In genomic region chr2:224997802-224998201, GRCh38 we compare ENCODE assay signal across 18 cellular contexts. TPM values are rescaled to one million over a fixed set of nuclear protein-coding genes. Genes with fewer than 3 reads are reported as not detected.
DNase-seq lines count a peak whose midpoint lies in the region; ATAC-seq and TF ChIP-seq lines count a peak whose summit lies in the region.
"Had no signal": no experiment of that assay in that cellular context is flagged by ENCODE, and none has a peak within 500 bp of the region (broad histone marks: within the 10 kb centered on the region; RNA-seq: fewer than 3 reads in every experiment).

No MANE protein-coding gene starts in this region.

- H3K9me3 Mint-ChIP-seq in GM23338, result no peaks in the 10 kb centered on the region
- no peaks in the 10 kb centered on the region for H3K9me3 Mint-ChIP-seq in stimulated activated effector memory CD8-positive, alpha-beta T cell treated with anti-CD3 and anti-CD28 coated beads, Interleukin-12 subunit alpha, Interleukin-12 subunit beta, amount 100 ng/mL, for 72 hours

- peak; percentile 17 for DNase-seq in A673 (ENCODE audit: low spot score)
- peak; percentile 21 for DNase-seq in COLO668 (lab: John Stamatoyannopoulos, UW; ENCODE audit: unreplicated experiment)
- peak; percentile 47 for DNase-seq in adipocyte (ENCODE audit: low read depth)
- DNase-seq in mesenchymal stem cell, result peak; percentile 56
- DNase-seq in HUDEP-2 (lab: John Stamatoyannopoulos, UW; ENCODE audit: unreplicated experiment in 76 of 76), result no peak
- no peak for DNase-seq in SKM-1 treated with dmso at 0.1 percent for 144 hours (lab: John Stamatoyannopoulos, UW; ENCODE audit: unreplicated experiment)
- no peak for DNase-seq in GM23338 (ENCODE audit: low spot score)
- no peak for DNase-seq in stimulated activated effector memory CD8-positive, alpha-beta T cell treated with anti-CD3 and anti-CD28 coated beads, Interleukin-12 subunit alpha, Interleukin-12 subunit beta, amount 100 ng/mL, for 72 hours (ENCODE audit: low spot score in 2 of 2)
- DNase-seq: activated T-cell treated with anti-CD3 and anti-CD28 coated beads, Interleukin-2, amount 50 U/mL, for 1 hour; GOT3; NCI-H1105 treated with DMSO at 0.1 percent for 48 hours; NCI-H345; PC-3 had no signal

- no peak overlapping the region for H4K91ac ChIP-seq in mesenchymal stem cell (ENCODE audit: low read length)

- no peaks in the 10 kb centered on the region for H3K36me3 Mint-ChIP-seq in GM23338 (ENCODE audit: low read depth)
- peaks cover 12% of the 10 kb centered on the region for H3K36me3 Mint-ChIP-seq in stimulated activated effector memory CD8-positive, alpha-beta T cell treated with anti-CD3 and anti-CD28 coated beads, Interleukin-12 subunit alpha, Interleukin-12 subunit beta, amount 100 ng/mL, for 72 hours

- no peak overlapping the region for H3K27ac Mint-ChIP-seq in GM23338
- H3K27ac Mint-ChIP-seq in stimulated activated effector memory CD8-positive, alpha-beta T cell treated with anti-CD3 and anti-CD28 coated beads, Interleukin-12 subunit alpha, Interleukin-12 subunit beta, amount 100 ng/mL, for 72 hours, result no peak overlapping the region
- H3K27ac Mint-ChIP-seq: progenitor cell of endocrine pancreas had no signal

- H2BK5ac ChIP-seq in mesenchymal stem cell (ENCODE audit: low read depth, low read length, poor library complexity, severe bottlenecking), result no peak overlapping the region

- H3K4me1 ChIP-seq in A673 (ENCODE audit: insufficient read depth, low read length, poor library complexity, severe bottlenecking), result no peaks in the 10 kb centered on the region
- peaks cover 22% of the 10 kb centered on the region for H3K4me1 ChIP-seq in adipocyte (ENCODE audit: control insufficient read depth, insufficient read depth, low read length)
- H3K4me1 ChIP-seq in mesenchymal stem cell (ENCODE audit: control insufficient read depth, insufficient read depth, low read depth, low read length), result peaks cover 3% of the 10 kb centered on the region
- H3K4me1 ChIP-seq in GM23338 (ENCODE audit: insufficient read depth), result no peaks in the 10 kb centered on the region

- CTCF ChIA-PET in A673 (lab: Charles Lee), result no interaction called here

- no peak overlapping the region for H3K4ac ChIP-seq in mesenchymal stem cell (ENCODE audit: low read depth in 1 of 2, low read length in 2 of 2)

- no peak overlapping the region for H3K23ac ChIP-seq in mesenchymal stem cell (ENCODE audit: low read length in 2 of 2)

- no peak overlapping the region for H2AK5ac ChIP-seq in mesenchymal stem cell (ENCODE audit: low read length, severe bottlenecking)

- BruUV-seq in A673 (replicated peaks; lab: Mats Ljungman, UMichigan), result no TSS peak

- H2AFZ ChIP-seq in mesenchymal stem cell (ENCODE audit: low read depth, low read length) (no peak overlapping the region), GM23338 (no peak overlapping the region)

- ATAC-seq in GM23338, result no peak
- no peak for ATAC-seq in stimulated activated effector memory CD8-positive, alpha-beta T cell treated with anti-CD3 and anti-CD28 coated beads, Interleukin-12 subunit alpha, Interleukin-12 subunit beta, amount 100 ng/mL, for 72 hours
- ATAC-seq: activated CD4-positive, CD25-positive, alpha-beta regulatory T cell treated with anti-CD3 and anti-CD28 coated beads, Interleukin-2, amount 50 U/mL, for 24 hours; K562; PC-3 had no signal

- no peak overlapping the region for H3K18ac ChIP-seq in mesenchymal stem cell (ENCODE audit: low read depth in 1 of 2, low read length in 2 of 2)

- H3K9me2 ChIP-seq in GM23338 (ENCODE audit: insufficient read depth), result no peaks in the 10 kb centered on the region

- H3K9me3 ChIP-seq in A673 (ENCODE audit: low read depth, low read length, poor library complexity, severe bottlenecking) (no peaks in the 10 kb centered on the region), adipocyte (ENCODE audit: control insufficient read depth, low read length) (no peaks in the 10 kb centered on the region), mesenchymal stem cell (ENCODE audit: control insufficient read depth, low read length) (no peaks in the 10 kb centered on the region)
- H3K9me3 ChIP-seq: BLaER1, thoracic aorta had no signal

- H3K27me3 ChIP-seq in A673 (replicated peaks; ENCODE audit: insufficient read depth, low read depth, low read length, poor library complexity), result no peaks in the 10 kb centered on the region
- no peaks in the 10 kb centered on the region for H3K27me3 ChIP-seq in adipocyte (replicated peaks; ENCODE audit: control insufficient read depth, insufficient read depth, low read length)
- no peaks in the 10 kb centered on the region for H3K27me3 ChIP-seq in mesenchymal stem cell (ENCODE audit: control insufficient read depth in 1 of 2, insufficient read depth in 1 of 2, low read length in 2 of 2)
- H3K27me3 ChIP-seq in GM23338 (ENCODE audit: insufficient read depth), result no peaks in the 10 kb centered on the region
- H3K27me3 ChIP-seq: BLaER1 had no signal

- no peaks in the 10 kb centered on the region for H3K79me2 ChIP-seq in GM23338 (replicated peaks; ENCODE audit: insufficient read depth)

- no peaks in the 10 kb centered on the region for H3K27me3 Mint-ChIP-seq in GM23338 (ENCODE audit: insufficient read depth, low read depth, poor library complexity)

- no peak overlapping the region for H2BK15ac ChIP-seq in mesenchymal stem cell (ENCODE audit: low read depth, poor library complexity, severe bottlenecking)

- no peaks in the 10 kb centered on the region for H3F3A ChIP-seq in GM23338 (replicated peaks; ENCODE audit: low read depth)

- no peaks in the 10 kb centered on the region; the same call in 1 of the 3 replicates for H3K4me1 Mint-ChIP-seq in GM23338
- H3K4me1 Mint-ChIP-seq in stimulated activated effector memory CD8-positive, alpha-beta T cell treated with anti-CD3 and anti-CD28 coated beads, Interleukin-12 subunit alpha, Interleukin-12 subunit beta, amount 100 ng/mL, for 72 hours, result peaks cover 50% of the 10 kb centered on the region

- H3K4me3 ChIP-seq in A673 (ENCODE audit: low read depth, low read length, poor library complexity, severe bottlenecking) (no peak overlapping the region), adipocyte (ENCODE audit: low read length) (no peak overlapping the region), mesenchymal stem cell (ENCODE audit: insufficient read depth in 1 of 2, low read depth in 1 of 2, low read length in 2 of 2) (peak overlapping the region in 1 of 2 experiments; percentile 36), GM23338 (no peak overlapping the region)
- H3K4me3 ChIP-seq: BLaER1, K562, thoracic aorta had no signal

- 73% methylated on average over 8 of the region's 8 CpGs for WGBS in mesenchymal stem cell

- H3K14ac ChIP-seq in mesenchymal stem cell (ENCODE audit: low read length in 2 of 2), result no peak overlapping the region

- intact Hi-C loops in A673 (cut with micrococcal nuclease; ENCODE audit: unreplicated experiment), result no loop called here

- no peaks in the 10 kb centered on the region for H4K20me1 ChIP-seq in GM23338 (replicated peaks; ENCODE audit: insufficient read depth)

- H3K27ac ChIP-seq in A673 (ENCODE audit: low read depth, low read length, poor library complexity, severe bottlenecking), result no peak overlapping the region
- no peak overlapping the region for H3K27ac ChIP-seq in mesenchymal stem cell (ENCODE audit: low read length, poor library complexity, severe bottlenecking)
- no peak overlapping the region for H3K27ac ChIP-seq in GM23338 (ENCODE audit: low read depth)
- H3K27ac ChIP-seq: BLaER1 had no signal

- H3K4me3 Mint-ChIP-seq in GM23338, result no peak overlapping the region
- no peak overlapping the region for H3K4me3 Mint-ChIP-seq in stimulated activated effector memory CD8-positive, alpha-beta T cell treated with anti-CD3 and anti-CD28 coated beads, Interleukin-12 subunit alpha, Interleukin-12 subunit beta, amount 100 ng/mL, for 72 hours

- H2BK12ac ChIP-seq in mesenchymal stem cell (ENCODE audit: low read length in 2 of 2), result no peak overlapping the region

- H3K4me2 ChIP-seq in mesenchymal stem cell (ENCODE audit: low read length, poor library complexity, severe bottlenecking), result no peak overlapping the region
- H3K4me2 ChIP-seq in GM23338, result no peak overlapping the region
- H3K4me2 ChIP-seq: BLaER1 had no signal

- H3K36me3 ChIP-seq in A673 (ENCODE audit: insufficient read depth, low read length, poor library complexity, severe bottlenecking), result no peaks in the 10 kb centered on the region
- H3K36me3 ChIP-seq in adipocyte (ENCODE audit: control insufficient read depth, insufficient read depth, low read length, severe bottlenecking), result no peaks in the 10 kb centered on the region
- H3K36me3 ChIP-seq in mesenchymal stem cell (ENCODE audit: control insufficient read depth in 1 of 2, insufficient read depth in 2 of 2, low read depth in 1 of 2, low read length in 2 of 2), result no peaks in the 10 kb centered on the region
- no peaks in the 10 kb centered on the region for H3K36me3 ChIP-seq in GM23338 (ENCODE audit: insufficient read depth)
- H3K36me3 ChIP-seq: thoracic aorta had no signal

- H2BK120ac ChIP-seq in mesenchymal stem cell (ENCODE audit: low read depth, low read length), result no peak overlapping the region

- POLR2A ChIA-PET in A673 (lab: Charles Lee; ENCODE audit: low non-redundant PET), result no interaction called here

- no peak overlapping the region for H3K9ac ChIP-seq in adipocyte (ENCODE audit: low read length)
- H3K9ac ChIP-seq in mesenchymal stem cell (ENCODE audit: low read length), result peak overlapping the region; percentile 66
- H3K9ac ChIP-seq: BLaER1 had no signal

- TF ChIP-seq CTCF in A673 (conservative IDR thresholded peaks at IDR 0.05; ENCODE audit: low read depth, low read length) (no peak), GM23338 (conservative IDR thresholded peaks at IDR 0.05; ENCODE audit: low read depth in 2 of 2) (no peak)

- H3K79me1 ChIP-seq in mesenchymal stem cell (replicated peaks; ENCODE audit: low read length, poor library complexity, severe bottlenecking), result peaks cover 15% of the 10 kb centered on the region

- no peak overlapping the region for H4K8ac ChIP-seq in mesenchymal stem cell (ENCODE audit: low read length)

RNA-seq across cellular contexts. Expression of gene DOCK10, which starts 44.5 kb away (rescaled TPM):
- 5.1 and 6.1 TPM in 2 replicates for total RNA-seq in A673 (2021)
- 5.5 TPM for polyA plus RNA-seq in mesenchymal stem cell (2013, experiment 1 of 2)
- 5.1 TPM for polyA plus RNA-seq in mesenchymal stem cell (2013, experiment 2 of 2)
- 1.3 and 1.7 TPM in 2 replicates for total RNA-seq in GM23338 (2014; rRNA removed; shearing (Covaris generic))
- 0.19 and 1.0 TPM in 2 replicates for polyA plus RNA-seq in GM23338 (2016; fragmentation: Nextera tagmentation; extraction: Ambion mirVana)

Comparison
In these comparisons a context has a peak if more than half of its experiments do, and no peak if none do; other contexts are left out.
1. DNase-seq: peak in A673 (single experiment), COLO668 (single experiment), adipocyte (single experiment) and mesenchymal stem cell (single experiment); none in HUDEP-2 (0 of 76), SKM-1 treated with dmso at 0.1 percent for 144 hours (single experiment), GM23338 (single experiment) and stimulated activated effector memory CD8-positive, alpha-beta T cell treated with anti-CD3 and anti-CD28 coated beads, Interleukin-12 subunit alpha, Interleukin-12 subunit beta, amount 100 ng/mL, for 72 hours (0 of 2).